20 cellular contexts compared by ENCODE assay signal in genomic region chr13:73922728-73923393, GRCh38.
DNase-seq lines count a peak whose midpoint lies in the region; ATAC-seq, FAIRE-seq and TF ChIP-seq lines count a peak whose summit lies in the region.
"Had no signal": no experiment of that assay in that cellular context is flagged by ENCODE, and none has a peak within 500 bp of the region (broad histone marks: within the 10 kb centered on the region; RNA-seq: fewer than 3 reads in every experiment).

No MANE protein-coding gene starts in this region.

- H3K27me3 ChIP-seq in foreskin keratinocyte, result no peaks in the 10 kb centered on the region
- H3K27me3 ChIP-seq in lower lobe of right lung (ENCODE audit: low read depth), result no peaks in the 10 kb centered on the region
- H3K27me3 ChIP-seq: breast epithelium, pancreas had no signal

- TF ChIP-seq RAD21 in A549 (conservative IDR thresholded peaks at IDR 0.05 in 1 of 2, IDR thresholded peaks at IDR 0.05 in 1 of 2), result no peak

- in situ Hi-C loops in KBM-7 (cut with MboI; ENCODE audit: low pct_unique_long_range_greater_than_20kb, low sequenced_read_pairs), result no loop called here

- H3K9me3 ChIP-seq in A549 (no peaks in the 10 kb centered on the region), lower lobe of right lung (no peaks in the 10 kb centered on the region)
- H3K9me3 ChIP-seq: breast epithelium, pancreas had no signal

- FAIRE-seq in A549 (lab: Jason Lieb, UNC), result no peak
- FAIRE-seq: pancreas, urothelium cell line had no signal

- intact Hi-C loops in activated T-helper 2 cell treated with anti-CD3 and anti-CD28 coated beads, Interferon-gamma antibody, Interleukin-2, Interleukin-4, amounts not matched to agents 10 μg/mL and 5 μg/mL and 100 μg/mL, durations not matched to agents 14 hours and 24 hours and 36 hours (cut with micrococcal nuclease), result loop anchor here (1.0 to 5.0 kb wide), 5 partner anchors 20 to 319 kb away; no protein-coding TSS in a partner anchor
- intact Hi-C loops in lower lobe of right lung (cut with DNase I), result no loop called here

- H3K36me3 ChIP-seq in lower lobe of right lung, result no peaks in the 10 kb centered on the region
- H3K36me3 ChIP-seq: breast epithelium, pancreas had no signal

- H3K4me3 Mint-ChIP-seq in activated T-helper 2 cell treated with anti-CD3 and anti-CD28 coated beads, Interferon-gamma antibody, Interleukin-2, Interleukin-4, amounts not matched to agents 10 μg/mL and 5 μg/mL and 100 μg/mL, durations not matched to agents 14 hours and 24 hours and 36 hours (ENCODE audit: low read depth), result no peak overlapping the region
- no peak overlapping the region for H3K4me3 Mint-ChIP-seq in mesothelial cell of epicardium
- H3K4me3 Mint-ChIP-seq: activated naive CD4-positive, alpha-beta T cell treated with anti-CD3 and anti-CD28 coated beads, Interleukin-2, amount 10 ng/mL, durations not matched to agents 7 days and 5 days; naive B cell had no signal

- H3K27ac ChIP-seq in A549 (no peak overlapping the region; a peak in 1 of 6 replicates), foreskin keratinocyte (no peak overlapping the region), lower lobe of right lung (no peak overlapping the region)
- H3K27ac ChIP-seq: breast epithelium, pancreas had no signal

- peaks cover 15% of the 10 kb centered on the region for H3K36me3 Mint-ChIP-seq in activated T-helper 2 cell treated with anti-CD3 and anti-CD28 coated beads, Interferon-gamma antibody, Interleukin-2, Interleukin-4, amounts not matched to agents 10 μg/mL and 5 μg/mL and 100 μg/mL, durations not matched to agents 14 hours and 24 hours and 36 hours (ENCODE audit: low read depth)
- peaks cover 4% of the 10 kb centered on the region for H3K36me3 Mint-ChIP-seq in mesothelial cell of epicardium

- CTCF ChIA-PET in A549 (lab: Yijun Ruan, JAX), result no interaction called here

- H3K4me1 ChIP-seq in A549 (peaks cover 10% of the 10 kb centered on the region; the same call in 2 of the 3 replicates), foreskin keratinocyte (no peaks in the 10 kb centered on the region), lower lobe of right lung (no peaks in the 10 kb centered on the region)
- H3K4me1 ChIP-seq: breast epithelium, pancreas had no signal

- TF ChIP-seq CTCF in A549 (IDR thresholded peaks at IDR 0.05), result no peak
- no peak for TF ChIP-seq CTCF in foreskin keratinocyte (conservative IDR thresholded peaks at IDR 0.05)
- TF ChIP-seq CTCF in lower lobe of right lung (IDR thresholded peaks at IDR 0.05), result no peak
- no peak for TF ChIP-seq CTCF in mesothelial cell of epicardium (IDR thresholded peaks at IDR 0.05; ENCODE audit: unreplicated experiment)

- no peak overlapping the region for H3K4me3 ChIP-seq in A549
- H3K4me3 ChIP-seq in lower lobe of right lung, result no peak overlapping the region
- H3K4me3 ChIP-seq: breast epithelium, pancreas had no signal

- peak overlapping the region; percentile 48 for H3K27ac Mint-ChIP-seq in activated T-helper 2 cell treated with anti-CD3 and anti-CD28 coated beads, Interferon-gamma antibody, Interleukin-2, Interleukin-4, amounts not matched to agents 10 μg/mL and 5 μg/mL and 100 μg/mL, durations not matched to agents 14 hours and 24 hours and 36 hours
- H3K27ac Mint-ChIP-seq in mesothelial cell of epicardium, result no peak overlapping the region
- H3K27ac Mint-ChIP-seq: activated naive CD4-positive, alpha-beta T cell treated with anti-CD3 and anti-CD28 coated beads, Interleukin-2, amount 10 ng/mL, durations not matched to agents 7 days and 5 days had no signal

- TF ChIP-seq EP300 in A549 (IDR thresholded peaks at IDR 0.05), result no peak

- WGBS in A549 (ENCODE audit: missing lambda C conversion rate), result 77% methylated on average over 2 of the region's 2 CpGs

- peak overlapping the region; percentile 37; the same call in 2 of the 3 replicates for H3K4me2 ChIP-seq in A549

- TF ChIP-seq POLR2A in A549 (IDR thresholded peaks at IDR 0.05; ENCODE audit: low read length), result no peak

- no peak for DNase-seq in A549 (ENCODE audit: low read depth in 1 of 2, low spot score in 1 of 2)
- peak; percentile 19 for DNase-seq in GM03348 (ENCODE audit: low spot score)
- no peak for DNase-seq in activated T-helper 2 cell treated with anti-CD3 and anti-CD28 coated beads, Interferon-gamma antibody, Interleukin-2, Interleukin-4, amounts not matched to agents 10 μg/mL and 5 μg/mL and 100 μg/mL, durations not matched to agents 14 hours and 24 hours and 36 hours (ENCODE audit: low spot score)
- DNase-seq in foreskin keratinocyte, result peak in 1 of 2 donors; percentile 34
- DNase-seq in lower lobe of right lung, result no peak
- no peak for DNase-seq in stimulated activated CD4-positive, alpha-beta T cell treated with anti-CD3 and anti-CD28 coated beads, Interleukin-2, amount 100 ng/mL, for 48 hours
- no peak for DNase-seq in KBM-7
- DNase-seq in mesothelial cell of epicardium (ENCODE audit: low spot score in 2 of 2, unreplicated experiment in 2 of 2), result no peak
- DNase-seq: activated naive CD4-positive, alpha-beta T cell treated with anti-CD3 and anti-CD28 coated beads, Interleukin-2, amount 10 ng/mL, durations not matched to agents 7 days and 5 days; COR-L47; erythroblast; KG1; naive B cell; NCI-H1092 treated with DMSO at 0.1 percent for 48 hours; NCI-H2081 treated with DMSO at 0.1 percent for 48 hours; NCI-H524 treated with DMSO at 0.1 percent for 48 hours; pancreas; stimulated activated CD4-positive, alpha-beta T cell treated with anti-CD3 and anti-CD28 coated beads, Interleukin-2, amount 100 ng/mL, for 24 hours had no signal

- H3K27me3 Mint-ChIP-seq in activated T-helper 2 cell treated with anti-CD3 and anti-CD28 coated beads, Interferon-gamma antibody, Interleukin-2, Interleukin-4, amounts not matched to agents 10 μg/mL and 5 μg/mL and 100 μg/mL, durations not matched to agents 14 hours and 24 hours and 36 hours (ENCODE audit: low read depth), result no peaks in the 10 kb centered on the region
- no peaks in the 10 kb centered on the region for H3K27me3 Mint-ChIP-seq in mesothelial cell of epicardium (ENCODE audit: low read depth)
- H3K27me3 Mint-ChIP-seq: activated naive CD4-positive, alpha-beta T cell treated with anti-CD3 and anti-CD28 coated beads, Interleukin-2, amount 10 ng/mL, durations not matched to agents 7 days and 5 days; naive B cell had no signal

- POLR2A ChIA-PET in A549 (lab: Yijun Ruan, JAX), result no interaction called here

- no peaks in the 10 kb centered on the region for H3K9me3 Mint-ChIP-seq in activated T-helper 2 cell treated with anti-CD3 and anti-CD28 coated beads, Interferon-gamma antibody, Interleukin-2, Interleukin-4, amounts not matched to agents 10 μg/mL and 5 μg/mL and 100 μg/mL, durations not matched to agents 14 hours and 24 hours and 36 hours
- H3K9me3 Mint-ChIP-seq in mesothelial cell of epicardium, result no peaks in the 10 kb centered on the region
- H3K9me3 Mint-ChIP-seq: activated naive CD4-positive, alpha-beta T cell treated with anti-CD3 and anti-CD28 coated beads, Interleukin-2, amount 10 ng/mL, durations not matched to agents 7 days and 5 days; naive B cell had no signal

- H3K4me1 Mint-ChIP-seq in activated T-helper 2 cell treated with anti-CD3 and anti-CD28 coated beads, Interferon-gamma antibody, Interleukin-2, Interleukin-4, amounts not matched to agents 10 μg/mL and 5 μg/mL and 100 μg/mL, durations not matched to agents 14 hours and 24 hours and 36 hours (ENCODE audit: low read depth), result peaks cover 63% of the 10 kb centered on the region
- H3K4me1 Mint-ChIP-seq in mesothelial cell of epicardium, result no peaks in the 10 kb centered on the region

- no peak for ATAC-seq in A549
- peak; percentile 59 for ATAC-seq in foreskin keratinocyte
- no peak for ATAC-seq in lower lobe of right lung
- ATAC-seq: pancreas had no signal

TF ChIP-seq in A549, 52 proteins besides CTCF, POLR2A, EP300 and RAD21:
- TF ChIP-seq RFX5 (IDR thresholded peaks at IDR 0.05), result no peak
- no peak for TF ChIP-seq SREBF2 (IDR thresholded peaks at IDR 0.05)
- TF ChIP-seq EHMT2 (IDR thresholded peaks at IDR 0.05; ENCODE audit: low read depth), result no peak
- no peak for TF ChIP-seq HOXA7 (CRISPR knock-in tag; IDR thresholded peaks at IDR 0.05)
- no peak for TF ChIP-seq HES2 (IDR thresholded peaks at IDR 0.05)
- no peak for TF ChIP-seq KDM5A (IDR thresholded peaks at IDR 0.05)
- TF ChIP-seq SMC3 (IDR thresholded peaks at IDR 0.05), result no peak
- TF ChIP-seq ATOH8 (CRISPR knock-in tag; IDR thresholded peaks at IDR 0.05; ENCODE audit: low read depth), result no peak
- no peak for TF ChIP-seq CEBPB (IDR thresholded peaks at IDR 0.05)
- TF ChIP-seq USF2 (IDR thresholded peaks at IDR 0.05), result no peak
- TF ChIP-seq HDAC2 (IDR thresholded peaks at IDR 0.05), result no peak
- no peak for TF ChIP-seq MAFK (IDR thresholded peaks at IDR 0.05; ENCODE audit: partially characterized antibody)
- no peak for TF ChIP-seq NFE2L2 (conservative IDR thresholded peaks at IDR 0.05; ENCODE audit: low read length)
- TF ChIP-seq FOSB (CRISPR knock-in tag; IDR thresholded peaks at IDR 0.05), result no peak
- no peak for TF ChIP-seq ZNF302 (CRISPR knock-in tag; IDR thresholded peaks at IDR 0.05)
